Comparison of ENCODE assay signal across 8 cellular contexts in genomic region chr5:179795049-179795862, GRCh38. TPM values are rescaled to one million over a fixed set of nuclear protein-coding genes. Genes with fewer than 3 reads are reported as not detected.
DNase-seq lines count a peak whose midpoint lies in the region; ATAC-seq and TF ChIP-seq lines count a peak whose summit lies in the region.

No MANE protein-coding gene starts in this region.

- peak; percentile 14 for ATAC-seq in RWPE2 (ENCODE audit: low read depth)

- H3K4me1 Mint-ChIP-seq in HFFc6 (ENCODE audit: low read depth) (peaks cover 7% of the 10 kb centered on the region), neural progenitor cell (peaks cover 3% of the 10 kb centered on the region)

- H3K36me3 ChIP-seq in RWPE2 (ENCODE audit: low read depth) (peaks cover 31% of the 10 kb centered on the region), neural progenitor cell (no peaks in the 10 kb centered on the region)

- H3K4me3 ChIP-seq in RWPE2 (ENCODE audit: severe bottlenecking), result peak overlapping the region; percentile 63
- H3K4me3 ChIP-seq in epithelial cell of esophagus (ENCODE audit: low read length), result peak overlapping the region; percentile 56
- H3K4me3 ChIP-seq in neural progenitor cell, result peak overlapping the region; percentile 67

- H3K27me3 Mint-ChIP-seq in HFFc6 (ENCODE audit: insufficient read depth) (peaks cover 1% of the 10 kb centered on the region; the same call in 1 of the 2 replicates), neural progenitor cell (ENCODE audit: insufficient read depth, low read depth) (peaks cover 20% of the 10 kb centered on the region)

- H2AFZ ChIP-seq in neural progenitor cell (replicated peaks), result peak overlapping the region; percentile 79

- H4K20me1 ChIP-seq in neural progenitor cell (ENCODE audit: low read depth), result peaks cover 13% of the 10 kb centered on the region

- peak overlapping the region; percentile 98 for H3K4me2 ChIP-seq in neural progenitor cell

- H3K9me3 Mint-ChIP-seq in HFFc6, result no peaks in the 10 kb centered on the region
- H3K9me3 Mint-ChIP-seq in neural progenitor cell, result no peaks in the 10 kb centered on the region

- H3K79me2 ChIP-seq in neural progenitor cell (ENCODE audit: low read depth), result no peaks in the 10 kb centered on the region

- DNase-seq in DMS153 treated with DMSO at 0.1 percent for 48 hours (lab: John Stamatoyannopoulos, UW; ENCODE audit: unreplicated experiment) (peak; percentile 6), HFFc6 (no peak), RWPE2 (ENCODE audit: low spot score) (peak; percentile 78), epithelial cell of esophagus (ENCODE audit: low read depth) (peak; percentile 62), neural progenitor cell (ENCODE audit: low spot score) (peak; percentile 54), cerebellar nuclear complex (lab: John Stamatoyannopoulos, UW) (no peak), NCI-H1436 (lab: John Stamatoyannopoulos, UW) (no peak), SIG-M5 (lab: John Stamatoyannopoulos, UW) (no peak)

- H3K36me3 Mint-ChIP-seq in HFFc6 (ENCODE audit: low read depth) (peaks cover 6% of the 10 kb centered on the region; the same call in 1 of the 2 replicates), neural progenitor cell (peaks cover 12% of the 10 kb centered on the region)

- H3K4me1 ChIP-seq in RWPE2 (ENCODE audit: insufficient read depth, poor library complexity, severe bottlenecking) (no peaks in the 10 kb centered on the region), neural progenitor cell (no peaks in the 10 kb centered on the region)

- TF ChIP-seq CTCF in HFFc6 (IDR thresholded peaks at IDR 0.05), result no peak
- TF ChIP-seq CTCF in RWPE2 (IDR thresholded peaks at IDR 0.05; ENCODE audit: poor library complexity, severe bottlenecking), result no peak
- no peak for TF ChIP-seq CTCF in epithelial cell of esophagus (IDR thresholded peaks at IDR 0.05; ENCODE audit: insufficient read depth, low read depth, low read length, missing control alignments)
- no peak for TF ChIP-seq CTCF in neural progenitor cell (IDR thresholded peaks at IDR 0.05)

- no peak overlapping the region; the same call in 1 of the 2 replicates for H3K27ac Mint-ChIP-seq in HFFc6
- H3K27ac Mint-ChIP-seq in neural progenitor cell, result no peak overlapping the region

- H3K27ac ChIP-seq in RWPE2 (ENCODE audit: poor library complexity, severe bottlenecking) (peak overlapping the region; percentile 74), neural progenitor cell (no peak overlapping the region)

- H3K27me3 ChIP-seq in RWPE2 (ENCODE audit: insufficient read depth, poor library complexity, severe bottlenecking) (no peaks in the 10 kb centered on the region), neural progenitor cell (peaks cover 20% of the 10 kb centered on the region)

- no peak overlapping the region for H3K9ac ChIP-seq in neural progenitor cell

- H3K9me3 ChIP-seq in RWPE2 (ENCODE audit: severe bottlenecking) (no peaks in the 10 kb centered on the region), neural progenitor cell (ENCODE audit: low read depth) (no peaks in the 10 kb centered on the region)

- peaks cover 21% of the 10 kb centered on the region for H3F3A ChIP-seq in neural progenitor cell (ENCODE audit: low read depth)

- H3K4me3 Mint-ChIP-seq in HFFc6, result peak overlapping the region; percentile 39
- H3K4me3 Mint-ChIP-seq in neural progenitor cell, result peak overlapping the region; percentile 80

RNA-seq across cellular contexts. Expression of gene LTC4S, which starts 1.5 kb away (rescaled TPM):
- total RNA-seq in HFFc6 (2021; fragmentation: NEBNext Ultra II Directional; extraction: Animal tissue kit (Norgen Biotek cat#: 25700)), result not detected
- total RNA-seq in neural progenitor cell (ENCODE audit: low replicate concordance), result 0.81 TPM in 1 of 2 replicates, not detected in the other

RNA-seq across cellular contexts. Expression of gene MGAT4B, which starts 11.4 kb away (rescaled TPM):
- 100 to 1,000 TPM; 129 to 166 (median 148) TPM for total RNA-seq in HFFc6 (2021; fragmentation: NEBNext Ultra II Directional; extraction: Animal tissue kit (Norgen Biotek cat#: 25700))
- 32.1 and 52.9 TPM in 2 replicates for total RNA-seq in neural progenitor cell (ENCODE audit: low replicate concordance)

RNA-seq across cellular contexts. Expression of gene SQSTM1, which starts 25.4 kb away (rescaled TPM):
- 100 to 1,000 TPM; 188 to 282 (median 280) TPM for total RNA-seq in HFFc6 (2021; fragmentation: NEBNext Ultra II Directional; extraction: Animal tissue kit (Norgen Biotek cat#: 25700))
- total RNA-seq in neural progenitor cell (ENCODE audit: low replicate concordance), result 27.6 and 55.0 TPM in 2 replicates

Comparison
In these comparisons a context has a peak if more than half of its experiments do, and no peak if none do; other contexts are left out.
1. DNase-seq: peak in DMS153 treated with DMSO at 0.1 percent for 48 hours (single experiment), RWPE2 (single experiment), epithelial cell of esophagus (single experiment) and neural progenitor cell (single experiment); none in HFFc6 (single experiment), cerebellar nuclear complex (0 of 2), NCI-H1436 (single experiment) and SIG-M5 (single experiment).
2. Peak in every context shown above with its lines, with median percentiles within 50 percentile points of each other: H3K4me3 ChIP-seq.